ENCODE assay signal across 24 cellular contexts in the genomic region with DNA sequence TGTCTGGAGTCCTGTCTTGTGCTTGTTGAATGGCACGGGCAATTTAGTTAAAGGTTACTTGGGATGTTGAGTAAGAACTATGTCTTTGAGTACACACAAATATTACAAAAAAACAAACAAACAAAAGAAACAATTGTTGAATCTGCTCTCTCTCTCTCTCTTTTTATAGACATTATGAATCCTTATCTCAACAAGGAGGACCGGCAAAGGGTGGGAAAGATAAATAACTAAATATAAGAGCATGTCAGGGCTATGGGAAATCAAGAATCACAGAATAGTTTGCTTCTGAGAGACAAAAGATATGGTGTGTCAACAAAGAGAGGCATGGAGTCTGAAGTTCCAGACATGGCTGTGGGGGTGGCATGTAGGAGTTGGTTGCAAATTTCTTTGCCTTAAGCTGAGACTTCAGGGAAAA.
DNase-seq lines count a peak whose midpoint lies in the region; ATAC-seq, FAIRE-seq and TF ChIP-seq lines count a peak whose summit lies in the region.
"Had no signal": no experiment of that assay in that cellular context is flagged by ENCODE, and none has a peak within 500 bp of the region (broad histone marks: within the 10 kb centered on the region; RNA-seq: fewer than 3 reads in every experiment).

No MANE protein-coding gene starts in this region.

- CTCF ChIA-PET in A549 (lab: Yijun Ruan, JAX) = no interaction called here

- TF ChIP-seq POLR2A in A549 (IDR thresholded peaks at IDR 0.05; ENCODE audit: low read length) = no peak

- H3K36me3 ChIP-seq in mucosa of descending colon (ENCODE audit: low read depth) = no peaks in the 10 kb centered on the region
- H3K36me3 ChIP-seq: BLaER1 treated with 17β-estradiol and CSF1 and Interleukin-3, amounts not matched to agents 10 nM and 100 nM; MG63 had no signal

- no peak overlapping the region for H3K4me3 ChIP-seq in A549
- no peak overlapping the region for H3K4me3 ChIP-seq in LNCaP clone FGC (ENCODE audit: low read depth, low read length)
- H3K4me3 ChIP-seq in mucosa of descending colon = no peak overlapping the region
- H3K4me3 ChIP-seq: BLaER1 treated with 17β-estradiol and CSF1 and Interleukin-3, amounts not matched to agents 10 nM and 100 nM; GM23248; MG63 had no signal

- H3K4me1 ChIP-seq in A549 = peaks cover 44% of the 10 kb centered on the region
- no peaks in the 10 kb centered on the region for H3K4me1 ChIP-seq in mucosa of descending colon (ENCODE audit: low read depth)

- ATAC-seq in A549 (peak; percentile 62 to 86), mucosa of descending colon (peak; percentile 59)

- POLR2A ChIA-PET in A549 (lab: Yijun Ruan, JAX) = no interaction called here

- 0% methylated on average over 2 of the region's 2 CpGs for WGBS in A549 (ENCODE audit: missing lambda C conversion rate)

- intact Hi-C loops in mucosa of descending colon (cut with DNase I, micrococcal nuclease) = no loop called here

- peak overlapping the region; percentile 52 for H3K4me2 ChIP-seq in A549
- H3K4me2 ChIP-seq: BLaER1 treated with 17β-estradiol and CSF1 and Interleukin-3, amounts not matched to agents 10 nM and 100 nM had no signal

- no peak for TF ChIP-seq CTCF in A549 (IDR thresholded peaks at IDR 0.05)
- TF ChIP-seq CTCF in LNCaP clone FGC (IDR thresholded peaks at IDR 0.05; ENCODE audit: control insufficient read depth, extremely low read depth, insufficient read depth) = no peak
- TF ChIP-seq CTCF in VCaP (conservative IDR thresholded peaks at IDR 0.05) = no peak
- no peak for TF ChIP-seq CTCF in mucosa of descending colon (IDR thresholded peaks at IDR 0.05)

- H3K27ac ChIP-seq in A549 (no peak overlapping the region), VCaP (0 out of 2 replicates have a peak overlapping the region, but pooled peaks have one; percentile 10)
- H3K27ac ChIP-seq: BLaER1 treated with 17β-estradiol and CSF1 and Interleukin-3, amounts not matched to agents 10 nM and 100 nM; GM23248 had no signal

- TF ChIP-seq RAD21 in A549 (conservative IDR thresholded peaks at IDR 0.05 in 1 of 2, IDR thresholded peaks at IDR 0.05 in 1 of 2) = peak in 1 of 2 experiments; percentile 25; a peak in 1 of 5 replicates

- FAIRE-seq in A549 (lab: Jason Lieb, UNC) = no peak
- FAIRE-seq: GM12891, HTR-8/SVneo had no signal

- H3K9me3 ChIP-seq in A549 = no peaks in the 10 kb centered on the region
- no peaks in the 10 kb centered on the region for H3K9me3 ChIP-seq in mucosa of descending colon
- H3K9me3 ChIP-seq: BLaER1 treated with 17β-estradiol and CSF1 and Interleukin-3, amounts not matched to agents 10 nM and 100 nM; Caco-2; MG63 had no signal

- TF ChIP-seq EP300 in A549 (IDR thresholded peaks at IDR 0.05) = peak in 1 of 2 experiments; percentile 78; a peak in 2 of 5 replicates

- peak in 1 of 2 experiments; percentile 80 for DNase-seq in A549 (ENCODE audit: low read depth in 1 of 2, low spot score in 1 of 2)
- peak; percentile 84 for DNase-seq in LNCaP clone FGC (ENCODE audit: low read depth)
- no peak for DNase-seq in mucosa of descending colon
- DNase-seq in NCI-H1417 treated with DMSO at 0.1 percent for 48 hours (lab: John Stamatoyannopoulos, UW) = no peak
- no peak for DNase-seq in anterior cingulate cortex (lab: John Stamatoyannopoulos, UW)
- DNase-seq in NCI-H82 (lab: John Stamatoyannopoulos, UW) = no peak
- DNase-seq: ACHN; CD4-positive, alpha-beta memory T cell; DMS 273 treated with DMSO at 0.1 percent for 48 hours; DND-41; GM23248; H9; Karpas-422; MG63; NCI-H1417; NCI-H2029; NCI-H2171 treated with DMSO at 0.1 percent for 48 hours; NCI-H526; Right ventricle myocardium superior had no signal

TF ChIP-seq in A549, 52 proteins besides CTCF, POLR2A, EP300 and RAD21:
- no peak for TF ChIP-seq NPAS2 (CRISPR knock-in tag; IDR thresholded peaks at IDR 0.05; ENCODE audit: borderline replicate concordance)
- 0 out of 2 replicates have a peak, but pooled peaks have one; percentile 29 for TF ChIP-seq RARB (CRISPR knock-in tag; IDR thresholded peaks at IDR 0.05)
- TF ChIP-seq JUNB (IDR thresholded peaks at IDR 0.05) = peak; percentile 72
- peak; percentile 93 for TF ChIP-seq GATA3 (IDR thresholded peaks at IDR 0.05; ENCODE audit: borderline replicate concordance)
- TF ChIP-seq, protein P1, sequence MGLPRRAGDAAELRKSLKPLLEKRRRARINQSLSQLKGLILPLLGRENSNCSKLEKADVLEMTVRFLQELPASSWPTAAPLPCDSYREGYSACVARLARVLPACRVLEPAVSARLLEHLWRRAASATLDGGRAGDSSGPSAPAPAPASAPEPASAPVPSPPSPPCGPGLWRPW (IDR thresholded peaks at IDR 0.05) = 0 out of 2 replicates have a peak, but pooled peaks have one; percentile 32
- TF ChIP-seq FOSL2 (IDR thresholded peaks at IDR 0.05) = no peak
- peak; percentile 83 for TF ChIP-seq FOSL2 (CRISPR knock-in tag; IDR thresholded peaks at IDR 0.05)
- peak; percentile 25; the same call in 1 of the 3 replicates for TF ChIP-seq SMC3 (IDR thresholded peaks at IDR 0.05)
- no peak for TF ChIP-seq HOXB5 (CRISPR knock-in tag; IDR thresholded peaks at IDR 0.05)
- peak; percentile 77; the same call in 1 of the 3 replicates for TF ChIP-seq BCL3 (IDR thresholded peaks at IDR 0.05)
- TF ChIP-seq JUN (IDR thresholded peaks at IDR 0.05) = peak; percentile 27 to 88; a peak in 1 of 5 replicates
- peak; percentile 83 to 86 for TF ChIP-seq CEBPB (IDR thresholded peaks at IDR 0.05)
- TF ChIP-seq ZNF302 (CRISPR knock-in tag; IDR thresholded peaks at IDR 0.05) = no peak
- peak; percentile 12; the same call in 1 of the 2 replicates for TF ChIP-seq MAX (IDR thresholded peaks at IDR 0.05)
- no peak for TF ChIP-seq NFE2L2 (conservative IDR thresholded peaks at IDR 0.05; ENCODE audit: low read length)
- peak; percentile 51 for TF ChIP-seq ZFP36 (IDR thresholded peaks at IDR 0.05; ENCODE audit: borderline replicate concordance, partially characterized antibody)
